1 cellular context compared by ENCODE assay signal in the genomic region with DNA sequence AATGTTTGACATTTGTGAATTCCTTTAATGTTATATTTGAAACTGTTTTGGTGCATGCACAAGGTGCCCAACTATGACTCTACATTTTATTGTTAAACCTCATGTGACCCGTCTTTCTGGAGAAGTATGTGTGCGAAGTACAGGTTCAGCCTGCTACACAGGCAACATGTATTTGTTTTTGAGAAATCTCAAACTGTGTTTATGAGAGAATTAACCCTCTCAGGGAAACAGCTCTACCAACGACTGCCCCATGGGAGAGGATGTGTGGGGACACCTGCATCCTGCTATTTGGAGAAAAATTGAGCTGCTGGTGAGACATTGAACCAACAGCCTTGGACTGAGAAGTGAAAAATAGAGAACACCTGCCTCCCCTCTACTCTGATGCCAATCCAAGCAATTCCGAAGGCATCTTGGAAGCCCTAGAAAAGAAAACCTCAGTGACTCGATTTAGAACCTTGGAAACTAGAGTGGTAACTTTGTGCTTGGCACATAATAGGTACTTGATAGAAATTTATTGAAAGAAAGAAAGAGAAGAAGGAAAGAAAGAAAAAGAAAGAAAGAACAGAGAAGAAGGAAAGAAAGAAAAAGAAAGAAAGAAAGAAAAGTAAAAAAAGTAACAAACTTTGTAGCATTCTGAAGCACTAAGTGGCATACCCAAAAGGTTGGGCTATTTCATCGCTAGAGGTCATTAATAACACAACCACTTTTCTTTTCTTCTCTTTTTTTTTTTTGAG.
TF ChIP-seq lines count a peak whose summit lies in the region.

No MANE protein-coding gene starts in this region.

TF ChIP-seq in HepG2, 621 proteins besides CTCF, POLR2A, EP300 and RAD21 (continued from another document):
- TF ChIP-seq, protein P1, sequence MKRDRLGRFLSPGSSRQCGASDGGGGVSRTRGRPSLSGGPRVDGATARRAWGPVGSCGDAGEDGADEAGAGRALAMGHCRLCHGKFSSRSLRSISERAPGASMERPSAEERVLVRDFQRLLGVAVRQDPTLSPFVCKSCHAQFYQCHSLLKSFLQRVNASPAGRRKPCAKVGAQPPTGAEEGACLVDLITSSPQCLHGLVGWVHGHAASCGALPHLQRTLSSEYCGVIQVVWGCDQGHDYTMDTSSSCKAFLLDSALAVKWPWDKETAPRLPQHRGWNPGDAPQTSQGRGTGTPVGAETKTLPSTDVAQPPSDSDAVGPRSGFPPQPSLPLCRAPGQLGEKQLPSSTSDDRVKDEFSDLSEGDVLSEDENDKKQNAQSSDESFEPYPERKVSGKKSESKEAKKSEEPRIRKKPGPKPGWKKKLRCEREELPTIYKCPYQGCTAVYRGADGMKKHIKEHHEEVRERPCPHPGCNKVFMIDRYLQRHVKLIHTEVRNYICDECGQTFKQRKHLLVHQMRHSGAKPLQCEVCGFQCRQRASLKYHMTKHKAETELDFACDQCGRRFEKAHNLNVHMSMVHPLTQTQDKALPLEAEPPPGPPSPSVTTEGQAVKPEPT (CRISPR knock-in tag; IDR thresholded peaks at IDR 0.05; ENCODE audit: low read depth), result no peak
- no peak for TF ChIP-seq NR2C2 (CRISPR knock-in tag; IDR thresholded peaks at IDR 0.05; ENCODE audit: borderline replicate concordance)
- TF ChIP-seq ZNF652 (CRISPR knock-in tag; IDR thresholded peaks at IDR 0.05; ENCODE audit: borderline replicate concordance, low read depth), result peak; percentile 70; the same call in 1 of the 2 replicates
- TF ChIP-seq ZNF33B (CRISPR knock-in tag; IDR thresholded peaks at IDR 0.05), result no peak
